Comparison of ENCODE assay signal across 1 cellular context in the genomic region with DNA sequence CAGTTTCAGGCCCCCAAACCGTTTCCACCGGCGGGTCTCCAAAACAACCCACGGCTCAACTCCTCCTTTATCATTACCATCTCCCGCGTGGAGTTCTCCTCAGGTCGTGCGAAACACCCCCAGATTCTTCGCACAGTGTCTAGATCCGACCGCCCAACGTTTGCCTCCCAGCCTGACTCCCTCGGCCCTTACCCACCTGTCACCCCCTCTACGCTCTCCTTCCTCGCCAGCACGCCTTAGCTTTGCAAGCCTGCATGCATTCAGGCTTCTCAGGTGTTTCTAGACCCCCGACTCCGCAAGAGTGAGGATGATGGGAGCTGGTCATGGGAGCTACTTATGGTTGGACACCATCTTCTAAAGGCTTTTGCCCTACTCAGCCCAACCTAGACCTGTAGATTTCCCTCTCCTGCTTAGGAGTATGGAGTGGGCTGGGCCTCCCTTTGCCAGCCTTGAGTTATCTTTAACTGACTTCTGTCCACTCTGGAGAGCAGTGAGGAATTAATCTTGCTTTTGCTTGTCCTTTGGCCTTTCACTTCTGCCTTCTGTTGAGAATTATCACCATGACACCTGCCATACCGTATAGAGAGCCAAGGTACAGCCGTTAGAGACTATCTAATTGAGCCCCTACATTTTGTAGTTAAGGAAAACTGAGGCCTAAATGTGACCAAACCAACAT.
TF ChIP-seq lines count a peak whose summit lies in the region.

No MANE protein-coding gene starts in this region.

TF ChIP-seq in K562, 482 proteins besides CTCF, POLR2A, EP300 and RAD21 (continued from another document and continues in another):
- TF ChIP-seq, protein P1, sequence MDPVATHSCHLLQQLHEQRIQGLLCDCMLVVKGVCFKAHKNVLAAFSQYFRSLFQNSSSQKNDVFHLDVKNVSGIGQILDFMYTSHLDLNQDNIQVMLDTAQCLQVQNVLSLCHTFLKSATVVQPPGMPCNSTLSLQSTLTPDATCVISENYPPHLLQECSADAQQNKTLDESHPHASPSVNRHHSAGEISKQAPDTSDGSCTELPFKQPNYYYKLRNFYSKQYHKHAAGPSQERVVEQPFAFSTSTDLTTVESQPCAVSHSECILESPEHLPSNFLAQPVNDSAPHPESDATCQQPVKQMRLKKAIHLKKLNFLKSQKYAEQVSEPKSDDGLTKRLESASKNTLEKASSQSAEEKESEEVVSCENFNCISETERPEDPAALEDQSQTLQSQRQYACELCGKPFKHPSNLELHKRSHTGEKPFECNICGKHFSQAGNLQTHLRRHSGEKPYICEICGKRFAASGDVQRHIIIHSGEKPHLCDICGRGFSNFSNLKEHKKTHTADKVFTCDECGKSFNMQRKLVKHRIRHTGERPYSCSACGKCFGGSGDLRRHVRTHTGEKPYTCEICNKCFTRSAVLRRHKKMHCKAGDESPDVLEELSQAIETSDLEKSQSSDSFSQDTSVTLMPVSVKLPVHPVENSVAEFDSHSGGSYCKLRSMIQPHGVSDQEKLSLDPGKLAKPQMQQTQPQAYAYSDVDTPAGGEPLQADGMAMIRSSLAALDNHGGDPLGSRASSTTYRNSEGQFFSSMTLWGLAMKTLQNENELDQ (CRISPR knock-in tag; IDR thresholded peaks at IDR 0.05; ENCODE audit: borderline replicate concordance): no peak
- no peak for TF ChIP-seq HMG20B (CRISPR knock-in tag; IDR thresholded peaks at IDR 0.05)
- TF ChIP-seq ETV5 (CRISPR knock-in tag; IDR thresholded peaks at IDR 0.05; ENCODE audit: low read depth): no peak
- TF ChIP-seq TEAD1 (CRISPR knock-in tag; IDR thresholded peaks at IDR 0.05): no peak
- no peak for TF ChIP-seq FOXP1 (CRISPR knock-in tag; IDR thresholded peaks at IDR 0.05)
- TF ChIP-seq ZNF644 (tag; IDR thresholded peaks at IDR 0.05; ENCODE audit: low read depth): no peak
- TF ChIP-seq MECOM (CRISPR knock-in tag; IDR thresholded peaks at IDR 0.05): no peak
- TF ChIP-seq DPF2 (IDR thresholded peaks at IDR 0.05): peak; percentile 89
- 0 out of 2 replicates have a peak, but pooled peaks have one; percentile 20 for TF ChIP-seq MEF2A (IDR thresholded peaks at IDR 0.05; ENCODE audit: control insufficient read depth, low read depth, low read length)
- no peak for TF ChIP-seq CREBBP (IDR thresholded peaks at IDR 0.05; ENCODE audit: low read depth, low read length)
- TF ChIP-seq ZNF232 (CRISPR knock-in tag; IDR thresholded peaks at IDR 0.05): no peak
- no peak for TF ChIP-seq NELFE (IDR thresholded peaks at IDR 0.05; ENCODE audit: insufficient read depth, insufficient read length)
- no peak for TF ChIP-seq ZNF175 (CRISPR knock-in tag; IDR thresholded peaks at IDR 0.05; ENCODE audit: low read depth)
- TF ChIP-seq RB1 (IDR thresholded peaks at IDR 0.05; ENCODE audit: low read depth): peak; percentile 56; the same call in 1 of the 2 replicates
- TF ChIP-seq, protein P2, sequence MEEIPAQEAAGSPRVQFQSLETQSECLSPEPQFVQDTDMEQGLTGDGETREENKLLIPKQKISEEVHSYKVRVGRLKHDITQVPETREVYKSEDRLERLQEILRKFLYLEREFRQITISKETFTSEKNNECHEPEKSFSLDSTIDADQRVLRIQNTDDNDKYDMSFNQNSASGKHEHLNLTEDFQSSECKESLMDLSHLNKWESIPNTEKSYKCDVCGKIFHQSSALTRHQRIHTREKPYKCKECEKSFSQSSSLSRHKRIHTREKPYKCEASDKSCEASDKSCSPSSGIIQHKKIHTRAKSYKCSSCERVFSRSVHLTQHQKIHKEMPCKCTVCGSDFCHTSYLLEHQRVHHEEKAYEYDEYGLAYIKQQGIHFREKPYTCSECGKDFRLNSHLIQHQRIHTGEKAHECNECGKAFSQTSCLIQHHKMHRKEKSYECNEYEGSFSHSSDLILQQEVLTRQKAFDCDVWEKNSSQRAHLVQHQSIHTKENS (CRISPR knock-in tag; IDR thresholded peaks at IDR 0.05): no peak
- TF ChIP-seq, protein P3, sequence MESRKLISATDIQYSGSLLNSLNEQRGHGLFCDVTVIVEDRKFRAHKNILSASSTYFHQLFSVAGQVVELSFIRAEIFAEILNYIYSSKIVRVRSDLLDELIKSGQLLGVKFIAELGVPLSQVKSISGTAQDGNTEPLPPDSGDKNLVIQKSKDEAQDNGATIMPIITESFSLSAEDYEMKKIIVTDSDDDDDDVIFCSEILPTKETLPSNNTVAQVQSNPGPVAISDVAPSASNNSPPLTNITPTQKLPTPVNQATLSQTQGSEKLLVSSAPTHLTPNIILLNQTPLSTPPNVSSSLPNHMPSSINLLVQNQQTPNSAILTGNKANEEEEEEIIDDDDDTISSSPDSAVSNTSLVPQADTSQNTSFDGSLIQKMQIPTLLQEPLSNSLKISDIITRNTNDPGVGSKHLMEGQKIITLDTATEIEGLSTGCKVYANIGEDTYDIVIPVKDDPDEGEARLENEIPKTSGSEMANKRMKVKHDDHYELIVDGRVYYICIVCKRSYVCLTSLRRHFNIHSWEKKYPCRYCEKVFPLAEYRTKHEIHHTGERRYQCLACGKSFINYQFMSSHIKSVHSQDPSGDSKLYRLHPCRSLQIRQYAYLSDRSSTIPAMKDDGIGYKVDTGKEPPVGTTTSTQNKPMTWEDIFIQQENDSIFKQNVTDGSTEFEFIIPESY (CRISPR knock-in tag; IDR thresholded peaks at IDR 0.05): no peak
- peak; percentile 90 for TF ChIP-seq CBFA2T2 (conservative IDR thresholded peaks at IDR 0.05)
- no peak for TF ChIP-seq ETV1 (tag; conservative IDR thresholded peaks at IDR 0.05; ENCODE audit: low read depth)
- TF ChIP-seq DIDO1 (tag; IDR thresholded peaks at IDR 0.05; ENCODE audit: low read depth): no peak
- no peak for TF ChIP-seq MLLT1 (IDR thresholded peaks at IDR 0.05)
- TF ChIP-seq MEIS2 (IDR thresholded peaks at IDR 0.05; ENCODE audit: partially characterized antibody): peak; percentile 80
- TF ChIP-seq ERF (CRISPR knock-in tag; IDR thresholded peaks at IDR 0.05): peak; percentile 63; the same call in 1 of the 2 replicates
- TF ChIP-seq SUPT5H (IDR thresholded peaks at IDR 0.05): no peak; the same call in 1 of the 2 replicates
- TF ChIP-seq MCM5 (IDR thresholded peaks at IDR 0.05; ENCODE audit: low read depth): no peak
- no peak for TF ChIP-seq RBM15 (IDR thresholded peaks at IDR 0.05; ENCODE audit: insufficient read depth, low read length)
- TF ChIP-seq ZC3H11A (IDR thresholded peaks at IDR 0.05; ENCODE audit: low read depth, low read length): no peak
- peak; percentile 86 for TF ChIP-seq EHMT2 (IDR thresholded peaks at IDR 0.05)
- TF ChIP-seq COPS2 (conservative IDR thresholded peaks at IDR 0.05): no peak
- no peak for TF ChIP-seq GATAD2B (IDR thresholded peaks at IDR 0.05; ENCODE audit: borderline replicate concordance)
- no peak for TF ChIP-seq MTA1 (IDR thresholded peaks at IDR 0.05; ENCODE audit: borderline replicate concordance)
- no peak for TF ChIP-seq ZNF407 (IDR thresholded peaks at IDR 0.05; ENCODE audit: low read depth)
- TF ChIP-seq TCF7 (IDR thresholded peaks at IDR 0.05; ENCODE audit: borderline replicate concordance): no peak; the same call in 1 of the 2 replicates
- peak in 1 of 3 experiments; percentile 37 for TF ChIP-seq YY1 (IDR thresholded peaks at IDR 0.05; ENCODE audit: borderline replicate concordance in 1 of 3, control insufficient read depth in 1 of 3, extremely low read depth in 1 of 3, insufficient read depth in 3 of 3, insufficient read length in 1 of 3, insufficient replicate concordance in 2 of 3, low read depth in 1 of 3, low read length in 2 of 3)
- TF ChIP-seq ZNF408 (CRISPR knock-in tag; IDR thresholded peaks at IDR 0.05; ENCODE audit: low read depth): no peak
- peak; percentile 81 for TF ChIP-seq POLR2AphosphoS5 (IDR thresholded peaks at IDR 0.05; ENCODE audit: control insufficient read depth, insufficient read depth, low read depth, low read length)
- peak; percentile 68 for TF ChIP-seq SMARCA4 (IDR thresholded peaks at IDR 0.05)
- TF ChIP-seq HNRNPK (IDR thresholded peaks at IDR 0.05; ENCODE audit: low read depth, low read length, poor library complexity, severe bottlenecking): no peak
- no peak for TF ChIP-seq HLTF (IDR thresholded peaks at IDR 0.05)
- TF ChIP-seq SAFB2 (IDR thresholded peaks at IDR 0.05; ENCODE audit: borderline replicate concordance, low read depth, low read length, severe bottlenecking): no peak
- no peak for TF ChIP-seq STAT5B (CRISPR knock-in tag; IDR thresholded peaks at IDR 0.05)
- TF ChIP-seq CHD2 (IDR thresholded peaks at IDR 0.05; ENCODE audit: low read depth, low read length): no peak
- TF ChIP-seq ZNF184 (CRISPR knock-in tag; IDR thresholded peaks at IDR 0.05): no peak
- TF ChIP-seq ZNF354B (CRISPR knock-in tag; IDR thresholded peaks at IDR 0.05): no peak
- no peak for TF ChIP-seq FOS (IDR thresholded peaks at IDR 0.05; ENCODE audit: extremely low read depth, insufficient read length)
- no peak for TF ChIP-seq PYGO2 (tag; IDR thresholded peaks at IDR 0.05)
- TF ChIP-seq SAP30 (IDR thresholded peaks at IDR 0.05; ENCODE audit: borderline replicate concordance, insufficient read depth, low read depth, low read length, poor library complexity, severe bottlenecking): peak; percentile 44
